ENCODE assay signal across 19 cellular contexts in the genomic region with DNA sequence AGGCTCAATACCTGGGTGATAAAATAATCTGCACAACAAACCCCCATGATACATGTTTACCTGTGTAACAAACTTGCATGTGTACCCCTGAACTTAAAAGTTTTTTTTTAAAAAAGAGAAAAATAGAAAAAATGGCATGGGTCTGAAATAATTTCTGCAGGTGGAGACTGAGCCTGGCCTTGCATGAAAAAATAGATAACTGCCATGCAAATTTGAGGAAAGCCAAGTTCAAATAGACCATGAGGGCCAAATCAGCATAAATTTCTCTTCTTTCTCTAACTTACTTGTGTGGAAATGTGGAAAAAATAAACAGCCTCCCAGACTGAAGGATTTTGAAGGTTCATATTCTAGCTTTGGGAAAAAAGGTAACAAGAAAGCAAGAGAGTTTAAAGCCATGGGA. TPM values are rescaled to one million over a fixed set of nuclear protein-coding genes. Genes with fewer than 3 reads are reported as not detected.
A peak's percentile ranks its signal among the peaks of the same experiment; 100 is the strongest.
DNase-seq lines count a peak whose midpoint lies in the region; ATAC-seq and TF ChIP-seq lines count a peak whose summit lies in the region.
"Had no signal": no experiment of that assay in that cellular context is flagged by ENCODE, and none has a peak within 500 bp of the region (broad histone marks: within the 10 kb centered on the region; RNA-seq: fewer than 3 reads in every experiment).

No MANE protein-coding gene starts in this region.

- H3K9me3 Mint-ChIP-seq in immature natural killer cell = no peaks in the 10 kb centered on the region

- peaks cover 50% of the 10 kb centered on the region for H3K4me1 ChIP-seq in DOHH2 (ENCODE audit: control insufficient read depth, low read length)
- H3K4me1 ChIP-seq in Karpas-422 (ENCODE audit: low read length) = peaks cover 57% of the 10 kb centered on the region
- H3K4me1 ChIP-seq in adipocyte (ENCODE audit: control insufficient read depth, insufficient read depth, low read length) = peaks cover 75% of the 10 kb centered on the region
- H3K4me1 ChIP-seq in subcutaneous abdominal adipose tissue (ENCODE audit: control insufficient read depth in 5 of 5, insufficient read depth in 5 of 5, low read length in 5 of 5) = peaks cover 0 to 39% (median 3%) of the 10 kb centered on the region in 5 donors
- peaks cover 0 to 13% (median 4%) of the 10 kb centered on the region in 4 donors for H3K4me1 ChIP-seq in transverse colon
- H3K4me1 ChIP-seq: BLaER1, HAP-1 had no signal

- H3K27me3 Mint-ChIP-seq in immature natural killer cell (ENCODE audit: low read depth in 3 of 3) = no peaks in the 10 kb centered on the region
- H3K27me3 Mint-ChIP-seq: CD4-positive, CD25-positive, alpha-beta regulatory T cell had no signal

- no peaks in the 10 kb centered on the region for H3K27me3 ChIP-seq in DOHH2 (ENCODE audit: control insufficient read depth, low read length)
- no peaks in the 10 kb centered on the region for H3K27me3 ChIP-seq in Karpas-422 (ENCODE audit: low read length)
- H3K27me3 ChIP-seq in adipocyte (replicated peaks; ENCODE audit: control insufficient read depth, insufficient read depth, low read length) = no peaks in the 10 kb centered on the region
- H3K27me3 ChIP-seq in subcutaneous abdominal adipose tissue (ENCODE audit: control insufficient read depth in 5 of 5, insufficient read depth in 4 of 5, low read length in 5 of 5) = no peaks in the 10 kb centered on the region
- no peaks in the 10 kb centered on the region for H3K27me3 ChIP-seq in transverse colon
- H3K27me3 ChIP-seq: BLaER1 had no signal

- intact Hi-C loops in transverse colon (cut with DNase I; ENCODE audit: low total_unique reads) = no loop called here

- no peaks in the 10 kb centered on the region for H4K20me1 ChIP-seq in DOHH2 (ENCODE audit: control insufficient read depth, insufficient read depth, low read depth, low read length)
- H4K20me1 ChIP-seq in Karpas-422 (ENCODE audit: insufficient read depth, low read depth, low read length) = no peaks in the 10 kb centered on the region
- H4K20me1 ChIP-seq: BLaER1 had no signal

- H3K9me2 ChIP-seq in DOHH2 (replicated peaks; ENCODE audit: control insufficient read depth, low read length) = no peaks in the 10 kb centered on the region
- H3K9me2 ChIP-seq in Karpas-422 (replicated peaks; ENCODE audit: insufficient read depth, low read length) = no peaks in the 10 kb centered on the region

- H3K9me3 ChIP-seq in DOHH2 (ENCODE audit: control insufficient read depth, insufficient read depth, low read length) (no peaks in the 10 kb centered on the region), Karpas-422 (ENCODE audit: low read length) (no peaks in the 10 kb centered on the region), adipocyte (ENCODE audit: control insufficient read depth, low read length) (no peaks in the 10 kb centered on the region), subcutaneous abdominal adipose tissue (ENCODE audit: control insufficient read depth in 5 of 5, low read length in 5 of 5) (no peaks in the 10 kb centered on the region), transverse colon (no peaks in the 10 kb centered on the region)
- H3K9me3 ChIP-seq: BLaER1, HAP-1 had no signal

- no peak for TF ChIP-seq POLR2A in transverse colon (IDR thresholded peaks at IDR 0.05)

- H3K9ac ChIP-seq in Karpas-422 (ENCODE audit: low read length) (peak overlapping the region; percentile 32), adipocyte (ENCODE audit: low read length) (peak overlapping the region; percentile 83), subcutaneous abdominal adipose tissue (ENCODE audit: low read length in 5 of 5) (no peak overlapping the region)
- H3K9ac ChIP-seq: BLaER1 had no signal

- in situ Hi-C loops in transverse colon (cut with MboI; ENCODE audit: low pct_ligation_motif_present in 1 of 4, low pct_unique_long_range_greater_than_20kb in 1 of 4, low sequenced_read_pairs in 3 of 4) = no loop called here

- ATAC-seq in GM19455 (IDR thresholded peaks at IDR 0.05; ENCODE audit: unreplicated experiment) = no peak
- ATAC-seq: HepG2, K562 had no signal

- H3K4me2 ChIP-seq in DOHH2 (ENCODE audit: low read length) (peak overlapping the region; percentile 62), Karpas-422 (ENCODE audit: low read depth, low read length, poor library complexity, severe bottlenecking) (peak overlapping the region; percentile 62)
- H3K4me2 ChIP-seq: BLaER1 had no signal

- H3K36me3 Mint-ChIP-seq in immature natural killer cell = peaks cover 19 to 34% (median 24%) of the 10 kb centered on the region in 3 donors

- peak overlapping the region; percentile 67 for H3K27ac ChIP-seq in DOHH2 (ENCODE audit: low read depth, low read length)
- H3K27ac ChIP-seq in Karpas-422 (ENCODE audit: low read length) = peak overlapping the region; percentile 73
- peak overlapping the region; percentile 47 for H3K27ac ChIP-seq in subcutaneous abdominal adipose tissue (ENCODE audit: low read depth, low read length)
- peak overlapping the region in 1 of 4 donors; percentile 31 for H3K27ac ChIP-seq in transverse colon
- H3K27ac ChIP-seq: BLaER1 had no signal

- H3K79me2 ChIP-seq in DOHH2 (ENCODE audit: control insufficient read depth, low read length) = peaks cover 8% of the 10 kb centered on the region
- peaks cover 10% of the 10 kb centered on the region for H3K79me2 ChIP-seq in Karpas-422 (ENCODE audit: low read length)

- no peaks in the 10 kb centered on the region for H3F3A ChIP-seq in DOHH2 (ENCODE audit: control insufficient read depth, insufficient read depth)

- TF ChIP-seq CTCF in DOHH2 (IDR thresholded peaks at IDR 0.05; ENCODE audit: low read depth, low read length, poor library complexity, severe bottlenecking) (no peak), transverse colon (IDR thresholded peaks at IDR 0.05) (no peak)

- H3K4me3 ChIP-seq in DOHH2 (ENCODE audit: low read length) (peak overlapping the region; percentile 58), Karpas-422 (ENCODE audit: low read length) (peak overlapping the region; percentile 60; the same call in 1 of the 2 replicates), adipocyte (ENCODE audit: low read length) (no peak overlapping the region), subcutaneous abdominal adipose tissue (ENCODE audit: low read depth in 1 of 5, low read length in 5 of 5) (no peak overlapping the region), transverse colon (no peak overlapping the region)
- H3K4me3 ChIP-seq: BLaER1, GM12878, HAP-1, K562 had no signal

- TF ChIP-seq EP300 in transverse colon (IDR thresholded peaks at IDR 0.05; ENCODE audit: low read depth) = no peak

- no peak overlapping the region for H3K4me3 Mint-ChIP-seq in immature natural killer cell
- H3K4me3 Mint-ChIP-seq: CD4-positive, CD25-positive, alpha-beta regulatory T cell had no signal

- H3K36me3 ChIP-seq in DOHH2 (ENCODE audit: control insufficient read depth, low read length) (peaks cover 12% of the 10 kb centered on the region), Karpas-422 (ENCODE audit: insufficient read depth, low read length) (peaks cover 3% of the 10 kb centered on the region; the same call in 1 of the 2 replicates), adipocyte (ENCODE audit: control insufficient read depth, insufficient read depth, low read length, severe bottlenecking) (no peaks in the 10 kb centered on the region), subcutaneous abdominal adipose tissue (ENCODE audit: control insufficient read depth in 5 of 5, insufficient read depth in 5 of 5, low read length in 5 of 5) (peaks cover 0 to 6% (median 0%) of the 10 kb centered on the region in 5 donors), transverse colon (no peaks in the 10 kb centered on the region)
- H3K36me3 ChIP-seq: HAP-1 had no signal

- no peak overlapping the region for H2AFZ ChIP-seq in Karpas-422 (ENCODE audit: low read length)

- DNase-seq in Karpas-422 (peak; percentile 63), adipocyte (ENCODE audit: low read depth) (no peak), transverse colon (no peak), immature natural killer cell (no peak)
- DNase-seq: 8988T, AML-193, DMS53 had no signal

- no peak overlapping the region for H3K27ac Mint-ChIP-seq in immature natural killer cell
- H3K27ac Mint-ChIP-seq: CD4-positive, CD25-positive, alpha-beta regulatory T cell had no signal

- peaks cover 0 to 1% of the 10 kb centered on the region in 2 donors for H3K4me1 Mint-ChIP-seq in immature natural killer cell

RNA-seq across cellular contexts. Expression of a gene that starts 0.7 kb away (rescaled TPM):
- total RNA-seq in Karpas-422 (2014; rRNA removed; shearing (Covaris generic); ENCODE audit: low replicate concordance) = 7.4 and 8.4 TPM in 2 replicates
- 1 to 10 TPM in 1 of 4 donors, under 1 TPM in 1, not detected in 2; 0.95 to 1.4 TPM for total RNA-seq in transverse colon
- polyA plus RNA-seq in immature natural killer cell = under 1 TPM in 2 of 3 donors, not detected in 1; 0.10 to 0.12 TPM
- total RNA-seq: Daoy, H1, HepG2, HT1080, K562 had no signal
- polyA plus RNA-seq: H1 had no signal

Comparison
In these comparisons a context has a peak if more than half of its experiments do, and no peak if none do; other contexts are left out.
1. H3K4me3 ChIP-seq: peak in DOHH2 (single experiment) and Karpas-422 (single experiment); none in adipocyte (single experiment), subcutaneous abdominal adipose tissue (0 of 5) and transverse colon (0 of 4).
2. H3K9ac ChIP-seq: peak in Karpas-422 (single experiment) and adipocyte (single experiment); none in subcutaneous abdominal adipose tissue (0 of 5).